19 cellular contexts compared by ENCODE assay signal in genomic region chr20:20731000-20731944, GRCh38. TPM values are rescaled to one million over a fixed set of nuclear protein-coding genes. Genes with fewer than 3 reads are reported as not detected.
A peak's percentile ranks its signal among the peaks of the same experiment; 100 is the strongest.
DNase-seq lines count a peak whose midpoint lies in the region; ATAC-seq, FAIRE-seq and TF ChIP-seq lines count a peak whose summit lies in the region.
"Had no signal": no experiment of that assay in that cellular context is flagged by ENCODE, and none has a peak within 500 bp of the region (broad histone marks: within the 10 kb centered on the region; RNA-seq: fewer than 3 reads in every experiment).

No MANE protein-coding gene starts in this region.

- H3K9me1 ChIP-seq in IMR-90 (ENCODE audit: insufficient read depth, low read length) = no peaks in the 10 kb centered on the region

- no peaks in the 10 kb centered on the region for H3K9me3 Mint-ChIP-seq in chondrocyte (ENCODE audit: low read depth)
- no peaks in the 10 kb centered on the region for H3K9me3 Mint-ChIP-seq in HFFc6
- H3K9me3 Mint-ChIP-seq: activated naive CD4-positive, alpha-beta T cell treated with anti-CD3 and anti-CD28 coated beads, Interleukin-2, amount 50 U/mL, for 24 hours; central memory CD8-positive, alpha-beta T cell; endodermal cell; stimulated activated naive CD8-positive, alpha-beta T cell treated with anti-CD3 and anti-CD28 coated beads, Interleukin-15, amount 100 ng/mL, for 72 hours; T-helper 2 cell treated with Interferon-gamma antibody and Interleukin-4, amounts not matched to agents 5 μg/mL and 100 μg/mL, for 36 hours had no signal

- H2AK5ac ChIP-seq in IMR-90 (ENCODE audit: low read depth, low read length) = no peak overlapping the region

- H3K9me2 ChIP-seq in MM.1S (replicated peaks; ENCODE audit: insufficient read depth, low read length) = no peaks in the 10 kb centered on the region

- H3K36me3 ChIP-seq in IMR-90 (ENCODE audit: control insufficient read depth, insufficient read depth, low read length) (no peaks in the 10 kb centered on the region), HepG2 (replicated peaks in 1 of 2; ENCODE audit: control insufficient read depth in 1 of 2, insufficient read depth in 2 of 2, low read length in 2 of 2) (no peaks in the 10 kb centered on the region), stomach (no peaks in the 10 kb centered on the region), MM.1S (replicated peaks; ENCODE audit: insufficient read depth, low read length) (no peaks in the 10 kb centered on the region)

- H3K9me3 ChIP-seq in IMR-90 (ENCODE audit: control insufficient read depth, insufficient read depth, low read length) (no peaks in the 10 kb centered on the region), HepG2 (ENCODE audit: low read length) (no peaks in the 10 kb centered on the region), stomach (no peaks in the 10 kb centered on the region), MM.1S (replicated peaks; ENCODE audit: insufficient read depth, low read length) (no peaks in the 10 kb centered on the region)

- H2AFZ ChIP-seq in IMR-90 (replicated peaks; ENCODE audit: low read length, poor library complexity) (no peak overlapping the region), HepG2 (ENCODE audit: low read length) (no peak overlapping the region), MM.1S (ENCODE audit: low read length) (no peak overlapping the region)

- no peak overlapping the region for H2BK5ac ChIP-seq in IMR-90 (ENCODE audit: low read depth, low read length, poor library complexity, severe bottlenecking)

- H3K56ac ChIP-seq in IMR-90 (ENCODE audit: extremely low read depth, insufficient read depth, low read length) = no peak overlapping the region

- no peaks in the 10 kb centered on the region for H3K79me1 ChIP-seq in IMR-90 (ENCODE audit: low read depth in 1 of 2, low read length in 2 of 2)

- H3K4me2 ChIP-seq in IMR-90 (ENCODE audit: low read depth, low read length) = no peak overlapping the region
- no peak overlapping the region for H3K4me2 ChIP-seq in HepG2 (ENCODE audit: low read depth, low read length)
- no peak overlapping the region for H3K4me2 ChIP-seq in MM.1S (ENCODE audit: low read depth, low read length)

- TF ChIP-seq RAD21 in IMR-90 (IDR thresholded peaks at IDR 0.05; ENCODE audit: low read length) = no peak
- TF ChIP-seq RAD21 in HepG2 (CRISPR knock-in tag; IDR thresholded peaks at IDR 0.05) = no peak

- in situ Hi-C loops in IMR-90 (cut with MboI; ENCODE audit: low sequenced_read_pairs) = no loop called here
- in situ Hi-C loops in HepG2 (cut with HindIII; ENCODE audit: extremely low pct_ligation_motif_present, low pct_unique_long_range_greater_than_20kb) = no loop called here

- no peak overlapping the region for H3K14ac ChIP-seq in IMR-90 (replicated peaks; ENCODE audit: low read depth, low read length)

- BruUV-seq in IMR-90 (replicated peaks; lab: Mats Ljungman, UMichigan) = no TSS peak
- BruUV-seq in HepG2 (replicated peaks; lab: Mats Ljungman, UMichigan) = no TSS peak

- peaks cover 2% of the 10 kb centered on the region for H3K27me3 Mint-ChIP-seq in chondrocyte (ENCODE audit: low read depth)
- H3K27me3 Mint-ChIP-seq in HFFc6 (ENCODE audit: insufficient read depth) = peaks cover 1% of the 10 kb centered on the region; the same call in 1 of the 2 replicates
- H3K27me3 Mint-ChIP-seq: stimulated activated naive CD8-positive, alpha-beta T cell treated with anti-CD3 and anti-CD28 coated beads, Interleukin-15, amount 100 ng/mL, for 72 hours had no signal

- DNase-seq in IMR-90 (no peak), chondrocyte (ENCODE audit: low spot score) (no peak), HepG2 (ENCODE audit: low spot score) (no peak), stomach (no peak), HFFc6 (no peak), MM.1S (no peak)
- DNase-seq in activated T-cell treated with anti-CD3 and anti-CD28 coated beads, Interleukin-2, amount 50 U/mL, for 48 hours = no peak
- DNase-seq: activated CD8-positive, alpha-beta memory T cell treated with anti-CD3 and anti-CD28 coated beads, Interleukin-2, amount 50 U/mL, for 48 hours; endodermal cell; NCI-H1105 treated with DMSO at 0.1 percent for 48 hours; NCI-H2171; NCI-H748 treated with DMSO at 0.1 percent for 48 hours; occipital lobe; stimulated activated naive CD8-positive, alpha-beta T cell treated with anti-CD3 and anti-CD28 coated beads, Interleukin-15, amount 100 ng/mL, for 72 hours had no signal

- no peak for TF ChIP-seq CTCF in IMR-90 (conservative IDR thresholded peaks at IDR 0.05; ENCODE audit: low read depth, low read length)
- TF ChIP-seq CTCF in chondrocyte (IDR thresholded peaks at IDR 0.05) = no peak
- TF ChIP-seq CTCF in HepG2 (CRISPR knock-in tag; IDR thresholded peaks at IDR 0.05) = no peak
- no peak for TF ChIP-seq CTCF in stomach (IDR thresholded peaks at IDR 0.05)
- no peak for TF ChIP-seq CTCF in HFFc6 (IDR thresholded peaks at IDR 0.05)
- TF ChIP-seq CTCF in MM.1S (IDR thresholded peaks at IDR 0.05; ENCODE audit: low read length) = no peak

- CTCF ChIA-PET in IMR-90 (lab: Yijun Ruan, JAX) (no interaction called here), HepG2 (lab: Yijun Ruan, JAX; ENCODE audit: low intra/inter-chr PET ratio, low total read pairs) (no interaction called here)

- H3K9ac ChIP-seq in IMR-90 (ENCODE audit: low read depth, low read length) = no peak overlapping the region
- no peak overlapping the region for H3K9ac ChIP-seq in HepG2 (ENCODE audit: insufficient read depth, low read depth, low read length)
- H3K9ac ChIP-seq in MM.1S (ENCODE audit: low read length) = no peak overlapping the region

- H3F3A ChIP-seq in MM.1S (ENCODE audit: insufficient read depth, low read length) = no peaks in the 10 kb centered on the region

- no peaks in the 10 kb centered on the region for H3K79me2 ChIP-seq in HepG2 (ENCODE audit: insufficient read depth, low read length)
- H3K79me2 ChIP-seq in MM.1S (ENCODE audit: low read length) = no peaks in the 10 kb centered on the region

- H3K23ac ChIP-seq in IMR-90 (ENCODE audit: low read depth, low read length) = no peak overlapping the region

- H3K4me3 Mint-ChIP-seq in chondrocyte (ENCODE audit: unreplicated experiment) (no peak overlapping the region), HFFc6 (no peak overlapping the region)
- H3K4me3 Mint-ChIP-seq: activated naive CD4-positive, alpha-beta T cell treated with anti-CD3 and anti-CD28 coated beads, Interleukin-2, amount 50 U/mL, for 24 hours; central memory CD8-positive, alpha-beta T cell; endodermal cell; T-helper 2 cell treated with Interferon-gamma antibody and Interleukin-4, amounts not matched to agents 5 μg/mL and 100 μg/mL, for 36 hours had no signal

- no peaks in the 10 kb centered on the region for H3K36me3 Mint-ChIP-seq in chondrocyte (ENCODE audit: low read depth)
- H3K36me3 Mint-ChIP-seq in HFFc6 (ENCODE audit: low read depth) = no peaks in the 10 kb centered on the region
- H3K36me3 Mint-ChIP-seq: activated naive CD4-positive, alpha-beta T cell treated with anti-CD3 and anti-CD28 coated beads, Interleukin-2, amount 50 U/mL, for 24 hours had no signal

- no peak overlapping the region for H4K5ac ChIP-seq in IMR-90 (ENCODE audit: low read depth, low read length)

- H3K4ac ChIP-seq in IMR-90 (ENCODE audit: low read depth, low read length) = no peak overlapping the region

- TF ChIP-seq POLR2A in IMR-90 (IDR thresholded peaks at IDR 0.05; ENCODE audit: low read depth, low read length) (no peak), HepG2 (IDR thresholded peaks at IDR 0.05; ENCODE audit: insufficient read depth in 1 of 2, low read depth in 2 of 2, low read length in 2 of 2) (no peak), stomach (IDR thresholded peaks at IDR 0.05) (no peak)

- FAIRE-seq in HepG2 (lab: Jason Lieb, UNC) = no peak

- H2BK120ac ChIP-seq in IMR-90 (ENCODE audit: low read depth, low read length) = no peak overlapping the region

- H2BK20ac ChIP-seq in IMR-90 (ENCODE audit: low read depth, low read length) = no peak overlapping the region

- H3K27ac ChIP-seq in IMR-90 (ENCODE audit: insufficient read depth, low read length) = no peak overlapping the region
- H3K27ac ChIP-seq in HepG2 (ENCODE audit: extremely low read length, insufficient read depth, low read length) = no peak overlapping the region
- H3K27ac ChIP-seq in stomach = peak overlapping the region in 4 of 5 donors; percentile 11 to 55 (median 24)
- H3K27ac ChIP-seq in MM.1S (ENCODE audit: low read length) = no peak overlapping the region

- H2AK9ac ChIP-seq in IMR-90 (replicated peaks; ENCODE audit: low read depth, low read length, poor library complexity) = no peak overlapping the region

- dilution Hi-C loops in IMR-90 (cut with HindIII; ENCODE audit: low sequenced_read_pairs, unreplicated experiment) = no loop called here

- H4K91ac ChIP-seq in IMR-90 (ENCODE audit: insufficient read depth, low read depth, low read length) = no peak overlapping the region

- no peak overlapping the region for H4K8ac ChIP-seq in IMR-90 (ENCODE audit: low read depth in 2 of 2, low read length in 2 of 2)

- intact Hi-C loops in IMR-90 (cut with micrococcal nuclease) = no loop called here
- intact Hi-C loops in HepG2 (cut with micrococcal nuclease; ENCODE audit: unreplicated experiment) = no loop called here
- intact Hi-C loops in stomach (cut with DNase I; ENCODE audit: low total_unique reads) = no loop called here

- no peak overlapping the region for H3K18ac ChIP-seq in IMR-90 (ENCODE audit: low read depth, low read length)

- H3K4me3 ChIP-seq in IMR-90 (ENCODE audit: insufficient read depth, low read depth, low read length) (no peak overlapping the region), HepG2 (replicated peaks in 1 of 3; ENCODE audit: insufficient read depth in 1 of 3, low read depth in 2 of 3, low read length in 3 of 3) (no peak overlapping the region), stomach (no peak overlapping the region), MM.1S (ENCODE audit: low read length) (no peak overlapping the region)

- ATAC-seq in IMR-90 (ENCODE audit: low read depth) = no peak
- no peak for ATAC-seq in HepG2
- no peak for ATAC-seq in GM21526 (IDR thresholded peaks at IDR 0.05; ENCODE audit: low FRiP score, unreplicated experiment)
- ATAC-seq: activated CD4-positive, CD25-positive, alpha-beta regulatory T cell treated with anti-CD3 and anti-CD28 coated beads, Interleukin-2, amount 50 U/mL, for 24 hours; stimulated activated naive CD8-positive, alpha-beta T cell treated with anti-CD3 and anti-CD28 coated beads, Interleukin-15, amount 100 ng/mL, for 72 hours had no signal

- no peak for TF ChIP-seq EP300 in HepG2 (IDR thresholded peaks at IDR 0.05; ENCODE audit: low read depth in 2 of 2, low read length in 2 of 2)
- no peak for TF ChIP-seq EP300 in HepG2 (CRISPR knock-in tag; IDR thresholded peaks at IDR 0.05; ENCODE audit: borderline replicate concordance)
- TF ChIP-seq EP300 in stomach (IDR thresholded peaks at IDR 0.05) = no peak

- no peaks in the 10 kb centered on the region for H4K20me1 ChIP-seq in IMR-90 (ENCODE audit: insufficient read depth, low read length)
- H4K20me1 ChIP-seq in HepG2 (ENCODE audit: insufficient read depth, low read length) = no peaks in the 10 kb centered on the region
- no peaks in the 10 kb centered on the region for H4K20me1 ChIP-seq in MM.1S (ENCODE audit: insufficient read depth, low read length)

- no peak overlapping the region for H2BK15ac ChIP-seq in IMR-90 (ENCODE audit: low read depth, low read length)

- H3K4me1 Mint-ChIP-seq in chondrocyte (ENCODE audit: low read depth) (peaks cover 26% of the 10 kb centered on the region), HFFc6 (ENCODE audit: low read depth) (peaks cover 6% of the 10 kb centered on the region; the same call in 1 of the 2 replicates)
- H3K4me1 Mint-ChIP-seq: central memory CD8-positive, alpha-beta T cell; endodermal cell had no signal

- no CpG with 5 or more reads among the region's 11 CpGs for WGBS in IMR-90 (ENCODE audit: extremely low coverage in 2 of 2, insufficient read length in 1 of 2), 2 experiments
- WGBS in HepG2 (ENCODE audit: low lambda C conversion rate) = 37% methylated on average over 11 of the region's 11 CpGs
- 74 to 87% (median 84%) methylated on average over 11 of the region's 11 CpGs for WGBS in stomach, 5 donors

- peak overlapping the region; percentile 29 for H3K27ac Mint-ChIP-seq in chondrocyte (ENCODE audit: unreplicated experiment)
- H3K27ac Mint-ChIP-seq in HFFc6 = no peak overlapping the region
- H3K27ac Mint-ChIP-seq: activated naive CD4-positive, alpha-beta T cell treated with anti-CD3 and anti-CD28 coated beads, Interleukin-2, amount 50 U/mL, for 24 hours; endodermal cell; stimulated activated naive CD8-positive, alpha-beta T cell treated with anti-CD3 and anti-CD28 coated beads, Interleukin-15, amount 100 ng/mL, for 72 hours; T-helper 2 cell treated with Interferon-gamma antibody and Interleukin-4, amounts not matched to agents 5 μg/mL and 100 μg/mL, for 36 hours had no signal

- H3K27me3 ChIP-seq in IMR-90 (ENCODE audit: control insufficient read depth, insufficient read depth, low read length) = no peaks in the 10 kb centered on the region
- peaks cover 0 to 8% of the 10 kb centered on the region in 2 experiments; a peak in 2 of 5 replicates for H3K27me3 ChIP-seq in HepG2 (ENCODE audit: control insufficient read depth in 1 of 2, insufficient read depth in 2 of 2, low read length in 2 of 2)
- no peaks in the 10 kb centered on the region for H3K27me3 ChIP-seq in stomach
- no peaks in the 10 kb centered on the region for H3K27me3 ChIP-seq in MM.1S (replicated peaks; ENCODE audit: insufficient read depth, low read length)

- POLR2A ChIA-PET in IMR-90 (lab: Charles Lee; ENCODE audit: unreplicated experiment) (no interaction called here), HepG2 (lab: Yijun Ruan, JAX) (interaction anchor here (2.2 kb wide), 1 partner anchor 18 kb away, joined by 9 read pairs; the partner anchor contains the start of gene RALGAPA2)

- H3K4me1 ChIP-seq in IMR-90 (ENCODE audit: control insufficient read depth, insufficient read depth, low read length) = no peaks in the 10 kb centered on the region
- H3K4me1 ChIP-seq in HepG2 (ENCODE audit: insufficient read depth, low read length) = peaks cover 11% of the 10 kb centered on the region
- H3K4me1 ChIP-seq in stomach = no peaks in the 10 kb centered on the region
- H3K4me1 ChIP-seq in MM.1S (ENCODE audit: low read length) = no peaks in the 10 kb centered on the region

RNA-seq across cellular contexts. Expression of gene RALGAPA2, which starts 18.8 kb away (rescaled TPM):
- 3.9 and 4.7 TPM in 2 replicates for total RNA-seq in IMR-90 (2012; rRNA removed)
- polyA plus RNA-seq in IMR-90 (2012; rRNA removed) = 1.1 and 1.3 TPM in 2 replicates
- polyA plus RNA-seq in IMR-90 (2012; cell fraction: cytosol; rRNA removed) = 0.46 and 0.47 TPM in 2 replicates
- polyA plus RNA-seq in IMR-90 (2012; cell fraction: nucleus; rRNA removed; ENCODE audit: low replicate concordance) = 1.1 and 3.5 TPM in 2 replicates
- total RNA-seq in chondrocyte = 9.5 to 10.8 TPM (median 10.2 TPM) in 3 replicates
- 17.7 and 18.3 TPM in 2 replicates for total RNA-seq in HepG2 (2016; rRNA removed; fragmentation: Illumina TruSeq; extraction: Trizol)
- total RNA-seq in HepG2 (2016; cell fraction: cytosol; rRNA removed; fragmentation: Illumina TruSeq; extraction: Trizol; ENCODE audit: low read depth) = 3.1 and 4.5 TPM in 2 replicates
- total RNA-seq in HepG2 (2016; cell fraction: insoluble cytoplasmic fraction; rRNA removed; fragmentation: Illumina TruSeq; extraction: Trizol) = 16.3 and 18.8 TPM in 2 replicates
- total RNA-seq in HepG2 (2016; cell fraction: membrane; rRNA removed; fragmentation: Illumina TruSeq; extraction: Trizol) = 6.5 and 7.8 TPM in 2 replicates
- total RNA-seq in HepG2 (2016; cell fraction: nucleus; rRNA removed; fragmentation: Illumina TruSeq; extraction: Trizol) = 29.6 and 31.7 TPM in 2 replicates
- 13.8 and 15.7 TPM in 2 replicates for polyA plus RNA-seq in HepG2 (2011; rRNA removed)
- 8.0 and 13.3 TPM in 2 replicates for polyA plus RNA-seq in HepG2 (2011; cell fraction: cytosol; rRNA removed)
- polyA plus RNA-seq in HepG2 (2011; cell fraction: nucleus; rRNA removed) = 38.4 and 38.5 TPM in 2 replicates
- 18.4 and 27.5 TPM in 2 replicates for polyA plus RNA-seq in HepG2 (2012)
- polyA plus RNA-seq in HepG2 (2016; cell fraction: cytosol; fragmentation: Illumina TruSeq; extraction: Trizol; ENCODE audit: low read depth) = 0.49 and 0.67 TPM in 2 replicates
- 8.9 and 11.7 TPM in 2 replicates for polyA plus RNA-seq in HepG2 (2016; cell fraction: insoluble cytoplasmic fraction; fragmentation: Illumina TruSeq; extraction: Trizol; ENCODE audit: low read depth)
- polyA plus RNA-seq in HepG2 (2016; cell fraction: membrane; fragmentation: Illumina TruSeq; extraction: Trizol; ENCODE audit: low read depth) = 1.2 and 1.7 TPM in 2 replicates
- 17.2 and 18.1 TPM in 2 replicates for polyA plus RNA-seq in HepG2 (2016; cell fraction: nucleus; fragmentation: Illumina TruSeq; extraction: Trizol; ENCODE audit: insufficient read depth, low read depth)
- 7.3 and 40.9 TPM in 2 replicates for polyA minus RNA-seq in HepG2 (2011; rRNA and poly(A)+ RNA removed; ENCODE audit: low replicate concordance)
- polyA minus RNA-seq in HepG2 (2011; cell fraction: cytosol; rRNA and poly(A)+ RNA removed) = 20.8 and 29.0 TPM in 2 replicates
- polyA minus RNA-seq in HepG2 (2011; cell fraction: nucleus; rRNA and poly(A)+ RNA removed) = 158 and 172 TPM in 2 replicates
- total RNA-seq in stomach = 100 to 1,000 TPM in 2 of 5 donors, 10 to 100 TPM in 3; 37.1 to 159 (median 71.2) TPM
- 10 to 100 TPM in 1 of 3 donors, 1 to 10 TPM in 2; 4.3 to 12.1 (median 8.6) TPM for polyA plus RNA-seq in stomach
- total RNA-seq in HFFc6 (2021; fragmentation: NEBNext Ultra II Directional; extraction: Animal tissue kit (Norgen Biotek cat#: 25700)) = 1 to 10 TPM; 2.4 to 3.7 (median 3.2) TPM

Comparison
In these comparisons a context has a peak if more than half of its experiments do, and no peak if none do; other contexts are left out.
1. H3K27ac ChIP-seq: peak in stomach (4 of 5); none in IMR-90 (single experiment), HepG2 (single experiment) and MM.1S (single experiment).